In genomic region chr6:135222623-135223022, GRCh38 we compare ENCODE assay signal across 19 cellular contexts. TPM values are rescaled to one million over a fixed set of nuclear protein-coding genes. Genes with fewer than 3 reads are reported as not detected.
A peak's percentile ranks its signal among the peaks of the same experiment; 100 is the strongest.
DNase-seq lines count a peak whose midpoint lies in the region; ATAC-seq and TF ChIP-seq lines count a peak whose summit lies in the region.
"Had no signal": no experiment of that assay in that cellular context is flagged by ENCODE, and none has a peak within 500 bp of the region (broad histone marks: within the 10 kb centered on the region; RNA-seq: fewer than 3 reads in every experiment).

No MANE protein-coding gene starts in this region.

- no peak overlapping the region for H3K4me3 Mint-ChIP-seq in activated CD8-positive, alpha-beta memory T cell treated with anti-CD3 and anti-CD28 coated beads, Interleukin-2, amount 10 ng/mL, durations not matched to agents 7 days and 5 days
- no peak overlapping the region for H3K4me3 Mint-ChIP-seq in activated T-helper 17 cell treated with anti-CD3 and anti-CD28 coated beads, Interleukin-2, amount 50 U/mL, for 72 hours

- no peaks in the 10 kb centered on the region for H3K9me3 Mint-ChIP-seq in activated CD8-positive, alpha-beta memory T cell treated with anti-CD3 and anti-CD28 coated beads, Interleukin-2, amount 10 ng/mL, durations not matched to agents 7 days and 5 days (ENCODE audit: low read depth)
- H3K9me3 Mint-ChIP-seq in activated T-helper 17 cell treated with anti-CD3 and anti-CD28 coated beads, Interleukin-2, amount 50 U/mL, for 72 hours, result peaks cover 4% of the 10 kb centered on the region

- no peaks in the 10 kb centered on the region for H3K27me3 Mint-ChIP-seq in activated CD8-positive, alpha-beta memory T cell treated with anti-CD3 and anti-CD28 coated beads, Interleukin-2, amount 10 ng/mL, durations not matched to agents 7 days and 5 days
- no peaks in the 10 kb centered on the region for H3K27me3 Mint-ChIP-seq in activated T-helper 17 cell treated with anti-CD3 and anti-CD28 coated beads, Interleukin-2, amount 50 U/mL, for 72 hours

- H3K4me1 Mint-ChIP-seq in activated CD8-positive, alpha-beta memory T cell treated with anti-CD3 and anti-CD28 coated beads, Interleukin-2, amount 10 ng/mL, durations not matched to agents 7 days and 5 days, result peaks cover 30% of the 10 kb centered on the region
- peaks cover 10% of the 10 kb centered on the region for H3K4me1 Mint-ChIP-seq in activated T-helper 17 cell treated with anti-CD3 and anti-CD28 coated beads, Interleukin-2, amount 50 U/mL, for 72 hours

- ATAC-seq in activated CD8-positive, alpha-beta memory T cell treated with anti-CD3 and anti-CD28 coated beads, Interleukin-2, amount 10 ng/mL, durations not matched to agents 7 days and 5 days, result no peak
- ATAC-seq in HG02642 (IDR thresholded peaks at IDR 0.05; ENCODE audit: poor library complexity, unreplicated experiment) (peak; percentile 32), SK-N-SH treated with all-trans-retinoic acid at 6 μM for 48 hours (no peak)
- ATAC-seq in activated T-helper 17 cell treated with anti-CD3 and anti-CD28 coated beads, Interleukin-2, amount 50 U/mL, for 72 hours (replicated peaks), result peak; percentile 31
- ATAC-seq: HepG2, PC-3 had no signal

- H3K36me3 Mint-ChIP-seq in activated CD8-positive, alpha-beta memory T cell treated with anti-CD3 and anti-CD28 coated beads, Interleukin-2, amount 10 ng/mL, durations not matched to agents 7 days and 5 days, result peaks cover 25% of the 10 kb centered on the region
- peaks cover 22% of the 10 kb centered on the region for H3K36me3 Mint-ChIP-seq in activated T-helper 17 cell treated with anti-CD3 and anti-CD28 coated beads, Interleukin-2, amount 50 U/mL, for 72 hours (ENCODE audit: low read depth)

- peak overlapping the region; percentile 49 for H3K27ac Mint-ChIP-seq in activated CD8-positive, alpha-beta memory T cell treated with anti-CD3 and anti-CD28 coated beads, Interleukin-2, amount 10 ng/mL, durations not matched to agents 7 days and 5 days
- no peak overlapping the region for H3K27ac Mint-ChIP-seq in activated T-helper 17 cell treated with anti-CD3 and anti-CD28 coated beads, Interleukin-2, amount 50 U/mL, for 72 hours

- DNase-seq in activated CD8-positive, alpha-beta memory T cell treated with anti-CD3 and anti-CD28 coated beads, Interleukin-2, amount 10 ng/mL, durations not matched to agents 7 days and 5 days, result no peak
- no peak for DNase-seq in activated CD8-positive, alpha-beta memory T cell treated with anti-CD3 and anti-CD28 coated beads, Interleukin-2, amount 50 U/mL, for 48 hours
- no peak for DNase-seq in stimulated activated CD4-positive, alpha-beta T cell treated with anti-CD3 and anti-CD28 coated beads, Interleukin-4, amount 100 ng/mL, for 4 hours
- no peak for DNase-seq in HCEC 1CT
- DNase-seq: C1 segment of cervical spinal cord, DMS79, GM23248, NCI-H1048, NCI-H1436, NCI-H1930, NCI-H345, NCI-H524 treated with DMSO at 0.1 percent for 48 hours, PC-3, SIG-M5 had no signal

- CTCF ChIA-PET in activated CD8-positive, alpha-beta memory T cell treated with anti-CD3 and anti-CD28 coated beads, Interleukin-2, amount 10 ng/mL, durations not matched to agents 7 days and 5 days (lab: Charles Lee), result no interaction called here

TF ChIP-seq in SK-N-SH treated with all-trans-retinoic acid at 6 μM for 48 hours, 23 proteins besides CTCF, POLR2A, EP300 and RAD21:
- TF ChIP-seq ZFP30 (CRISPR knock-in tag; IDR thresholded peaks at IDR 0.05) (no peak), CSDC2 (CRISPR knock-in tag; IDR thresholded peaks at IDR 0.05) (no peak)

RNA-seq across cellular contexts. Expression of gene MYB, which starts 41.5 kb away (rescaled TPM):
- 10 to 100 TPM; 47.0 to 73.6 TPM for total RNA-seq in activated CD8-positive, alpha-beta memory T cell treated with anti-CD3 and anti-CD28 coated beads, Interleukin-2, amount 10 ng/mL, durations not matched to agents 7 days and 5 days
- 10 to 100 TPM; 29.9 to 81.5 TPM for total RNA-seq in activated T-helper 17 cell treated with anti-CD3 and anti-CD28 coated beads, Interleukin-2, amount 50 U/mL, for 72 hours
- total RNA-seq: G401 had no signal

Comparison
In these comparisons a context has a peak if more than half of its experiments do, and no peak if none do; other contexts are left out.
1. ATAC-seq: peak in HG02642 (single experiment) and activated T-helper 17 cell treated with anti-CD3 and anti-CD28 coated beads, Interleukin-2, amount 50 U/mL, for 72 hours (single experiment); none in activated CD8-positive, alpha-beta memory T cell treated with anti-CD3 and anti-CD28 coated beads, Interleukin-2, amount 10 ng/mL, durations not matched to agents 7 days and 5 days (single experiment) and SK-N-SH treated with all-trans-retinoic acid at 6 μM for 48 hours (single experiment).